In genomic region chr13:59957438-59957837, GRCh38 we compare ENCODE assay signal across 22 cellular contexts.
"Had no signal": no experiment of that assay in that cellular context is flagged by ENCODE, and none has a peak within 500 bp of the region (broad histone marks: within the 10 kb centered on the region; RNA-seq: fewer than 3 reads in every experiment).

No MANE protein-coding gene starts in this region.

- FAIRE-seq: HTR-8/SVneo, RCC 7860 had no signal

- H3K4me1 ChIP-seq: SJSA1 had no signal

- H3K4me1 Mint-ChIP-seq: IgD-negative memory B cell had no signal

- H3K27me3 ChIP-seq: SJSA1 had no signal

- H3K9me3 ChIP-seq: SJSA1 had no signal

- H3K27ac ChIP-seq: HL-60, SJSA1, SK-N-MC had no signal

- H3K27ac Mint-ChIP-seq: IgD-negative memory B cell had no signal

- H3K4me3 ChIP-seq: SJSA1, SK-N-MC had no signal

- DNase-seq: KBM-7, MV-4-11, NCI-H1048, NCI-H1105, NCI-H1417, NCI-H1436 treated with DMSO at 0.1 percent for 48 hours, NCI-H1694, NCI-H187 treated with DMSO at 0.1 percent for 48 hours, NCI-H2029 treated with DMSO at 0.1 percent for 48 hours, NCI-H2227 treated with DMSO at 0.1 percent for 48 hours, NCI-H524, NCI-H526 treated with DMSO at 0.1 percent for 48 hours, NCI-H774, Right ventricle myocardium superior, RPMI8226, SIG-M5 had no signal

- H3K4me3 Mint-ChIP-seq: IgD-negative memory B cell had no signal

- H3K27me3 Mint-ChIP-seq: IgD-negative memory B cell had no signal
